Comparison of ENCODE assay signal across 15 cellular contexts in the genomic region with DNA sequence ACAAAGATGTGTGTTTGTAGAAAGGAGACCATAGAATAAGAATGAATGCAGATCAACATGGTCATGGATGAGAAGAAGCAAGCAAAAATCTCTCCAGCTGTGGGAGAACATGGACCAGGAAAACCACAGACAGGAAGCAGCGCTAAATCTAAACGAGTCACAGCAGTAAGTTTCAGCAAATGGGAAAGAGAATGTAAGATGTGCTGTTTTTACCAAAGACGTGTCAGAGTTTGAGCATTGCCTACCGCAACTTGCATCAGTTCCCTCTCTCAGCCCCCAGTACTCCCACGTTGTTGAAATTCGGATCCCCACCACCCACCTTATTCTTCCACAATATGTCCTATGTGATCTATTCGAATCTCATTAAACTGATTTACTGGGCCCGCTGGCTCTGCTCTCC. TPM values are rescaled to one million over a fixed set of nuclear protein-coding genes. Genes with fewer than 3 reads are reported as not detected.
A peak's percentile ranks its signal among the peaks of the same experiment; 100 is the strongest.
DNase-seq lines count a peak whose midpoint lies in the region; ATAC-seq, FAIRE-seq and TF ChIP-seq lines count a peak whose summit lies in the region.
"Had no signal": no experiment of that assay in that cellular context is flagged by ENCODE, and none has a peak within 500 bp of the region (broad histone marks: within the 10 kb centered on the region; RNA-seq: fewer than 3 reads in every experiment).

No MANE protein-coding gene starts in this region.

- no peak overlapping the region for H3K9ac ChIP-seq in OCI-LY3 (ENCODE audit: low read length)
- H3K9ac ChIP-seq in HepG2 (ENCODE audit: insufficient read depth, low read depth, low read length) = no peak overlapping the region

- H3K27ac ChIP-seq in OCI-LY3 (ENCODE audit: low read length) (no peak overlapping the region), HepG2 (ENCODE audit: extremely low read length, insufficient read depth, low read length) (no peak overlapping the region)

- H3K79me2 ChIP-seq in OCI-LY3 (ENCODE audit: low read length) (no peaks in the 10 kb centered on the region), HepG2 (ENCODE audit: insufficient read depth, low read length) (no peaks in the 10 kb centered on the region)

- peak overlapping the region; percentile 40 for H3K4me2 ChIP-seq in OCI-LY3 (ENCODE audit: low read length)
- no peak overlapping the region for H3K4me2 ChIP-seq in HepG2 (ENCODE audit: low read depth, low read length)

- no TSS peak for BruUV-seq in HepG2 (replicated peaks; lab: Mats Ljungman, UMichigan)

- POLR2A ChIA-PET in HepG2 (lab: Yijun Ruan, JAX) = no interaction called here
- POLR2A ChIA-PET in activated CD4-positive, alpha-beta memory T cell treated with anti-CD3 and anti-CD28 coated beads for 36 hours (lab: Charles Lee) = interaction anchor here (0.6 kb wide), 1 partner anchor 181 kb away, joined by 3 read pairs; no protein-coding TSS in a partner anchor

- no peaks in the 10 kb centered on the region for H3K9me3 Mint-ChIP-seq in activated CD4-positive, alpha-beta memory T cell treated with anti-CD3 and anti-CD28 coated beads for 36 hours
- H3K9me3 Mint-ChIP-seq: activated naive CD4-positive, alpha-beta T cell treated with anti-CD3 and anti-CD28 coated beads, Interleukin-2, amount 50 U/mL, for 72 hours had no signal

- H3K4me3 ChIP-seq in OCI-LY3 (ENCODE audit: low read length) = peak overlapping the region; percentile 42
- H3K4me3 ChIP-seq in HepG2 (replicated peaks in 1 of 3; ENCODE audit: insufficient read depth in 1 of 3, low read depth in 2 of 3, low read length in 3 of 3) = no peak overlapping the region

- H3K36me3 ChIP-seq in OCI-LY3 (replicated peaks; ENCODE audit: low read depth, low read length) (no peaks in the 10 kb centered on the region), HepG2 (replicated peaks in 1 of 2; ENCODE audit: control insufficient read depth in 1 of 2, insufficient read depth in 2 of 2, low read length in 2 of 2) (no peaks in the 10 kb centered on the region)

- 20% methylated on average over 8 of the region's 8 CpGs for WGBS in HepG2 (ENCODE audit: low lambda C conversion rate)

- H4K20me1 ChIP-seq in OCI-LY3 (ENCODE audit: insufficient read depth, low read length) (no peaks in the 10 kb centered on the region), HepG2 (ENCODE audit: insufficient read depth, low read length) (no peaks in the 10 kb centered on the region)

- TF ChIP-seq RAD21 in HepG2 (CRISPR knock-in tag; IDR thresholded peaks at IDR 0.05) = no peak

- FAIRE-seq in HepG2 (lab: Jason Lieb, UNC) = no peak
- FAIRE-seq: endothelial cell of umbilical vein had no signal

- H3K4me3 Mint-ChIP-seq in activated CD4-positive, alpha-beta memory T cell treated with anti-CD3 and anti-CD28 coated beads for 36 hours = no peak overlapping the region
- H3K4me3 Mint-ChIP-seq: B cell had no signal

- H3K27me3 ChIP-seq in OCI-LY3 (ENCODE audit: low read depth, low read length) (no peaks in the 10 kb centered on the region; the same call in 1 of the 2 replicates), HepG2 (ENCODE audit: control insufficient read depth in 1 of 2, insufficient read depth in 2 of 2, low read length in 2 of 2) (peaks cover 0 to 30% of the 10 kb centered on the region in 2 experiments; a peak in 2 of 5 replicates)

- no peak for TF ChIP-seq POLR2A in HepG2 (IDR thresholded peaks at IDR 0.05; ENCODE audit: insufficient read depth in 1 of 2, low read depth in 2 of 2, low read length in 2 of 2)

- in situ Hi-C loops in HepG2 (cut with HindIII; ENCODE audit: extremely low pct_ligation_motif_present, low pct_unique_long_range_greater_than_20kb) = no loop called here

- TF ChIP-seq CTCF in OCI-LY3 (IDR thresholded peaks at IDR 0.05; ENCODE audit: low read depth, low read length) (no peak), HepG2 (CRISPR knock-in tag; IDR thresholded peaks at IDR 0.05) (no peak)

- no peaks in the 10 kb centered on the region for H3K4me1 ChIP-seq in OCI-LY3 (ENCODE audit: low read length)
- H3K4me1 ChIP-seq in HepG2 (ENCODE audit: insufficient read depth, low read length) = no peaks in the 10 kb centered on the region

- no peak overlapping the region for H2AFZ ChIP-seq in OCI-LY3 (ENCODE audit: low read depth, low read length)
- H2AFZ ChIP-seq in HepG2 (ENCODE audit: low read length) = no peak overlapping the region

- H3K4me1 Mint-ChIP-seq in activated CD4-positive, alpha-beta memory T cell treated with anti-CD3 and anti-CD28 coated beads for 36 hours (ENCODE audit: low read depth) = peaks cover 8% of the 10 kb centered on the region
- H3K4me1 Mint-ChIP-seq: B cell had no signal

- ATAC-seq in HepG2 (no peak), HG02938 (IDR thresholded peaks at IDR 0.05; ENCODE audit: unreplicated experiment) (no peak), HG03571 (IDR thresholded peaks at IDR 0.05; ENCODE audit: unreplicated experiment) (no peak)
- ATAC-seq: activated naive CD4-positive, alpha-beta T cell treated with anti-CD3 and anti-CD28 coated beads, Interleukin-2, amount 50 U/mL, for 72 hours had no signal

- peak; percentile 13 for DNase-seq in Ammon's horn (ENCODE audit: low spot score)
- peak; percentile 13 for DNase-seq in GF-D8 (lab: John Stamatoyannopoulos, UW)
- DNase-seq in kidney tubule cell (ENCODE audit: low spot score) = peak; percentile 10
- DNase-seq in HepG2 (ENCODE audit: low spot score) = no peak
- DNase-seq in activated CD4-positive, alpha-beta memory T cell treated with anti-CD3 and anti-CD28 coated beads for 36 hours = no peak
- DNase-seq: kidney glomerular epithelial cell, NCI-H2029 treated with DMSO at 0.1 percent for 48 hours, SHP77 treated with DMSO at 0.1 percent for 48 hours, trophoblast cell had no signal

- H3K27me3 Mint-ChIP-seq in activated CD4-positive, alpha-beta memory T cell treated with anti-CD3 and anti-CD28 coated beads for 36 hours = peaks cover 10% of the 10 kb centered on the region

- H3K9me3 ChIP-seq in OCI-LY3 (ENCODE audit: insufficient read depth, low read length) = no peaks in the 10 kb centered on the region
- no peaks in the 10 kb centered on the region for H3K9me3 ChIP-seq in HepG2 (ENCODE audit: low read length)

- no peak for TF ChIP-seq EP300 in HepG2 (IDR thresholded peaks at IDR 0.05; ENCODE audit: low read depth in 2 of 2, low read length in 2 of 2)
- TF ChIP-seq EP300 in HepG2 (CRISPR knock-in tag; IDR thresholded peaks at IDR 0.05; ENCODE audit: borderline replicate concordance) = no peak

- no peak overlapping the region for H3K27ac Mint-ChIP-seq in activated CD4-positive, alpha-beta memory T cell treated with anti-CD3 and anti-CD28 coated beads for 36 hours
- H3K27ac Mint-ChIP-seq: activated naive CD4-positive, alpha-beta T cell treated with anti-CD3 and anti-CD28 coated beads, Interleukin-2, amount 50 U/mL, for 72 hours; B cell had no signal

- CTCF ChIA-PET in HepG2 (lab: Yijun Ruan, JAX; ENCODE audit: low intra/inter-chr PET ratio, low total read pairs) = no interaction called here
- CTCF ChIA-PET in activated CD4-positive, alpha-beta memory T cell treated with anti-CD3 and anti-CD28 coated beads for 36 hours (lab: Charles Lee) = no interaction called here

- no peaks in the 10 kb centered on the region for H3K36me3 Mint-ChIP-seq in activated CD4-positive, alpha-beta memory T cell treated with anti-CD3 and anti-CD28 coated beads for 36 hours
- H3K36me3 Mint-ChIP-seq: activated naive CD4-positive, alpha-beta T cell treated with anti-CD3 and anti-CD28 coated beads, Interleukin-2, amount 50 U/mL, for 72 hours had no signal

- intact Hi-C loops in HepG2 (cut with micrococcal nuclease; ENCODE audit: unreplicated experiment) = no loop called here
- intact Hi-C loops in activated CD4-positive, alpha-beta memory T cell treated with anti-CD3 and anti-CD28 coated beads for 36 hours (cut with micrococcal nuclease) = no loop called here

TF ChIP-seq in HepG2, 621 proteins besides CTCF, POLR2A, EP300 and RAD21 (continues in another document):
- TF ChIP-seq GATAD2A (CRISPR knock-in tag; IDR thresholded peaks at IDR 0.05) (no peak), EEA1 (CRISPR knock-in tag; IDR thresholded peaks at IDR 0.05; ENCODE audit: borderline replicate concordance) (no peak), ZNF343 (CRISPR knock-in tag; IDR thresholded peaks at IDR 0.05) (no peak), ZNF33A (CRISPR knock-in tag; IDR thresholded peaks at IDR 0.05; ENCODE audit: borderline replicate concordance) (no peak), ZNF143 (CRISPR knock-in tag; IDR thresholded peaks at IDR 0.05) (no peak), ZNF24 (IDR thresholded peaks at IDR 0.05) (no peak), KMT2A (CRISPR knock-in tag; IDR thresholded peaks at IDR 0.05) (no peak)

RNA-seq across cellular contexts. Expression of gene PRDM1, which starts 59.4 kb away (rescaled TPM):
- not detected in 2 replicates for total RNA-seq in HepG2 (2016; rRNA removed; fragmentation: Illumina TruSeq; extraction: Trizol)
- total RNA-seq in HepG2 (2016; cell fraction: cytosol; rRNA removed; fragmentation: Illumina TruSeq; extraction: Trizol; ENCODE audit: low read depth) = not detected in 2 replicates
- not detected in 2 replicates for total RNA-seq in HepG2 (2016; cell fraction: insoluble cytoplasmic fraction; rRNA removed; fragmentation: Illumina TruSeq; extraction: Trizol)
- total RNA-seq in HepG2 (2016; cell fraction: membrane; rRNA removed; fragmentation: Illumina TruSeq; extraction: Trizol) = not detected in 2 replicates
- total RNA-seq in HepG2 (2016; cell fraction: nucleus; rRNA removed; fragmentation: Illumina TruSeq; extraction: Trizol) = not detected in 2 replicates
- polyA plus RNA-seq in HepG2 (2011; rRNA removed) = 0.03 and 0.13 TPM in 2 replicates
- polyA plus RNA-seq in HepG2 (2011; cell fraction: cytosol; rRNA removed) = not detected in 2 replicates
- polyA plus RNA-seq in HepG2 (2011; cell fraction: nucleus; rRNA removed) = not detected in 2 replicates
- 0.20 TPM in 1 of 2 replicates, not detected in the other for polyA plus RNA-seq in HepG2 (2012)
- not detected in 2 replicates for polyA plus RNA-seq in HepG2 (2016; cell fraction: cytosol; fragmentation: Illumina TruSeq; extraction: Trizol; ENCODE audit: low read depth)
- not detected in 2 replicates for polyA plus RNA-seq in HepG2 (2016; cell fraction: insoluble cytoplasmic fraction; fragmentation: Illumina TruSeq; extraction: Trizol; ENCODE audit: low read depth)
- polyA plus RNA-seq in HepG2 (2016; cell fraction: membrane; fragmentation: Illumina TruSeq; extraction: Trizol; ENCODE audit: low read depth) = not detected in 2 replicates
- not detected in 2 replicates for polyA plus RNA-seq in HepG2 (2016; cell fraction: nucleus; fragmentation: Illumina TruSeq; extraction: Trizol; ENCODE audit: insufficient read depth, low read depth)
- polyA minus RNA-seq in HepG2 (2011; rRNA and poly(A)+ RNA removed; ENCODE audit: low replicate concordance) = 4.0 TPM in 1 of 2 replicates, not detected in the other
- not detected in 2 replicates for polyA minus RNA-seq in HepG2 (2011; cell fraction: cytosol; rRNA and poly(A)+ RNA removed)
- not detected in 2 replicates for polyA minus RNA-seq in HepG2 (2011; cell fraction: nucleus; rRNA and poly(A)+ RNA removed)
- 10 to 100 TPM; 70.9 to 78.9 TPM for total RNA-seq in activated CD4-positive, alpha-beta memory T cell treated with anti-CD3 and anti-CD28 coated beads for 36 hours

Comparison
In these comparisons a context has a peak if more than half of its experiments do, and no peak if none do; other contexts are left out.
1. DNase-seq: peak in Ammon's horn (single experiment), GF-D8 (single experiment) and kidney tubule cell (single experiment); none in HepG2 (single experiment) and activated CD4-positive, alpha-beta memory T cell treated with anti-CD3 and anti-CD28 coated beads for 36 hours (single experiment).
2. RNA of gene PRDM1, which starts 59.4 kb away (total RNA-seq): 70.9 to 78.9 TPM in activated CD4-positive, alpha-beta memory T cell treated with anti-CD3 and anti-CD28 coated beads for 36 hours; not detected in HepG2; every median in the first group is over 10 times any median in the second.